22 cellular contexts compared by ENCODE assay signal in the genomic region with DNA sequence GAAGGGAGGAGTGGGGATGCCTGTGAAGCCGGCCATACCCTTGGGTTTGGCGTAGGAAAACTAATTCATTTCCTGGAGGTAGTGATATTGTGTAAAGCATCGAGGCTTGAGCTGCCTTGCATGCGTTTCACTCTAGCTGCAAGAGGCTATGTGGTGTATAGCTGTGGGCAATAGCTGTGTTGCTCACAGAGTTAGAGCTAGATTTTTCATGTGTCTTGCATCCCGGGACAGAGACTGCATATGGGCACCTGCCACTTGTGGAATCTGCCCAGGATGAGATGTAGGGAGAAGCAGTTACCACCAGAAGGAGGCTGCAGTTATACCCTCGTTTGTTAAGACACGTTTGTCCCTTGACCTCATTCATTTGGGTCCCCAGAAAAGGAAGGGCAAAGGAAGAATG.
DNase-seq lines count a peak whose midpoint lies in the region; ATAC-seq, FAIRE-seq and TF ChIP-seq lines count a peak whose summit lies in the region.
"Had no signal": no experiment of that assay in that cellular context is flagged by ENCODE, and none has a peak within 500 bp of the region (broad histone marks: within the 10 kb centered on the region; RNA-seq: fewer than 3 reads in every experiment).

No MANE protein-coding gene starts in this region.

- H3K27me3 Mint-ChIP-seq in nephron progenitor cell (ENCODE audit: low read depth, poor library complexity) = no peaks in the 10 kb centered on the region
- H3K27me3 Mint-ChIP-seq: CD8-positive, alpha-beta memory T cell had no signal

- H3K36me3 Mint-ChIP-seq in nephron progenitor cell (ENCODE audit: low read depth) = peaks cover 70% of the 10 kb centered on the region

- no peak overlapping the region for H3K4me3 Mint-ChIP-seq in nephron progenitor cell
- H3K4me3 Mint-ChIP-seq: CD8-positive, alpha-beta memory T cell had no signal

- TF ChIP-seq CTCF in nephron progenitor cell (IDR thresholded peaks at IDR 0.05) = no peak

- peaks cover 15% of the 10 kb centered on the region for H3K4me1 Mint-ChIP-seq in nephron progenitor cell
- H3K4me1 Mint-ChIP-seq: CD8-positive, alpha-beta memory T cell had no signal

- ATAC-seq in left ventricle myocardium superior = peak; percentile 6
- ATAC-seq: SK-N-SH treated with all-trans-retinoic acid at 6 μM for 48 hours had no signal

- intact Hi-C loops in left ventricle myocardium superior (cut with micrococcal nuclease) (no loop called here), cardiac septum (cut with DNase I) (no loop called here)

- peak; percentile 74 for FAIRE-seq in HTR-8/SVneo (lab: Jason Lieb, UNC)
- FAIRE-seq: GM12892, GM19239, H1 had no signal

- peak overlapping the region; percentile 62 for H3K27ac Mint-ChIP-seq in nephron progenitor cell

- DNase-seq in left ventricle myocardium superior (no peak), cardiac septum (ENCODE audit: low spot score) (no peak), HTR-8/SVneo (ENCODE audit: insufficient read length, low spot score) (no peak), nephron progenitor cell (no peak), KG1 (lab: John Stamatoyannopoulos, UW) (no peak), NCI-H1436 treated with DMSO at 0.1 percent for 48 hours (lab: John Stamatoyannopoulos, UW) (no peak), HUDEP-2 (lab: John Stamatoyannopoulos, UW; ENCODE audit: unreplicated experiment in 76 of 76) (no peak)
- DNase-seq: CD8-positive, alpha-beta memory T cell; DMS79 treated with DMSO at 0.1 percent for 48 hours; HCEC 1CT; KBM-7; MG63; NCI-H1105 treated with DMSO at 0.1 percent for 48 hours; NCI-H1694; NCI-H2029 treated with DMSO at 0.1 percent for 48 hours; NCI-H526 treated with DMSO at 0.1 percent for 48 hours; Peyer's patch; SJCRH30 had no signal

- H3K9me3 Mint-ChIP-seq in nephron progenitor cell = peaks cover 8% of the 10 kb centered on the region
- H3K9me3 Mint-ChIP-seq: CD8-positive, alpha-beta memory T cell had no signal
